8 cellular contexts compared by ENCODE assay signal in genomic region chr14:73645248-73645610, GRCh38. TPM values are rescaled to one million over a fixed set of nuclear protein-coding genes. Genes with fewer than 3 reads are reported as not detected.
DNase-seq lines count a peak whose midpoint lies in the region; ATAC-seq and TF ChIP-seq lines count a peak whose summit lies in the region.

No MANE protein-coding gene starts in this region.

- no peak for ATAC-seq in GM19328 (IDR thresholded peaks at IDR 0.05; ENCODE audit: unreplicated experiment)
- no peak for ATAC-seq in GM19463 (IDR thresholded peaks at IDR 0.05; ENCODE audit: unreplicated experiment)

- intact Hi-C loops in colonic mucosa (cut with DNase I) = loop anchor here (10.0 kb wide), 1 partner anchor 70 kb away; the partner anchor contains the start of gene PNMA1

- H3K4me2 ChIP-seq in BLaER1 treated with 17β-estradiol and CSF1 and Interleukin-3, amounts not matched to agents 10 nM and 100 nM = peak overlapping the region; percentile 81 to 96 (median 94)

- H3K4me1 Mint-ChIP-seq in IgD-negative memory B cell (peaks cover 13 to 23% (median 13%) of the 10 kb centered on the region in 3 donors), nephron (peaks cover 17% of the 10 kb centered on the region)

- peaks cover 9 to 19% (median 16%) of the 10 kb centered on the region in 10 experiments for H3K4me1 ChIP-seq in BLaER1 treated with 17β-estradiol and CSF1 and Interleukin-3, amounts not matched to agents 10 nM and 100 nM
- no peaks in the 10 kb centered on the region for H3K4me1 ChIP-seq in colonic mucosa

- no peak for TF ChIP-seq CTCF in colonic mucosa (IDR thresholded peaks at IDR 0.05)
- no peak for TF ChIP-seq CTCF in nephron (IDR thresholded peaks at IDR 0.05; ENCODE audit: unreplicated experiment in 3 of 3)

- H3K36me3 ChIP-seq in BLaER1 treated with 17β-estradiol and CSF1 and Interleukin-3, amounts not matched to agents 10 nM and 100 nM = no peaks in the 10 kb centered on the region
- H3K36me3 ChIP-seq in colonic mucosa = no peaks in the 10 kb centered on the region

- no peaks in the 10 kb centered on the region for H3K9me3 ChIP-seq in BLaER1 treated with 17β-estradiol and CSF1 and Interleukin-3, amounts not matched to agents 10 nM and 100 nM (replicated peaks in 1 of 11)
- H3K9me3 ChIP-seq in colonic mucosa = no peaks in the 10 kb centered on the region

- H4K20me1 ChIP-seq in BLaER1 treated with 17β-estradiol and CSF1 and Interleukin-3, amounts not matched to agents 10 nM and 100 nM = no peaks in the 10 kb centered on the region

- H3K4me3 ChIP-seq in BLaER1 treated with 17β-estradiol and CSF1 and Interleukin-3, amounts not matched to agents 10 nM and 100 nM = peak overlapping the region; percentile 71 to 94 (median 82)
- H3K4me3 ChIP-seq in colonic mucosa = peak overlapping the region; percentile 83

- H3K36me3 Mint-ChIP-seq in IgD-negative memory B cell (no peaks in the 10 kb centered on the region), nephron (ENCODE audit: low read depth) (no peaks in the 10 kb centered on the region)

- H3K9me3 Mint-ChIP-seq in IgD-negative memory B cell (no peaks in the 10 kb centered on the region), nephron (no peaks in the 10 kb centered on the region)

- peak overlapping the region; percentile 70 to 89 (median 81) for H3K9ac ChIP-seq in BLaER1 treated with 17β-estradiol and CSF1 and Interleukin-3, amounts not matched to agents 10 nM and 100 nM
- H3K9ac ChIP-seq in colonic mucosa (ENCODE audit: low read depth in 2 of 2, low read length in 2 of 2) = peak overlapping the region; percentile 71 to 87

- H3K27me3 ChIP-seq in BLaER1 treated with 17β-estradiol and CSF1 and Interleukin-3, amounts not matched to agents 10 nM and 100 nM = no peaks in the 10 kb centered on the region
- no peaks in the 10 kb centered on the region for H3K27me3 ChIP-seq in colonic mucosa

- DNase-seq in colonic mucosa = no peak
- no peak for DNase-seq in stimulated activated CD4-positive, alpha-beta T cell treated with anti-CD3 and anti-CD28 coated beads, Interleukin-1b, Interleukin-23, amount 100 ng/mL, for 48 hours
- no peak for DNase-seq in glomerular visceral epithelial cell (ENCODE audit: extremely low spot score)

- H3K27me3 Mint-ChIP-seq in IgD-negative memory B cell (no peaks in the 10 kb centered on the region), nephron (ENCODE audit: low read depth) (no peaks in the 10 kb centered on the region)

- H3K27ac Mint-ChIP-seq in IgD-negative memory B cell = peak overlapping the region; percentile 66 to 97 (median 97)
- H3K27ac Mint-ChIP-seq in nephron = peak overlapping the region; percentile 96 to 99 (median 96)

- H3K4me3 Mint-ChIP-seq in IgD-negative memory B cell (peak overlapping the region; percentile 83 to 98 (median 97)), nephron (peak overlapping the region; percentile 93 to 95 (median 94))

- H3K27ac ChIP-seq in BLaER1 treated with 17β-estradiol and CSF1 and Interleukin-3, amounts not matched to agents 10 nM and 100 nM = peak overlapping the region; percentile 67 to 82 (median 79); a peak in 20 of 22 replicates
- peak overlapping the region; percentile 88 for H3K27ac ChIP-seq in colonic mucosa

RNA-seq across cellular contexts. Expression of gene DNAL1, which starts 0.4 kb away (rescaled TPM):
- polyA plus RNA-seq in IgD-negative memory B cell = 3.9 TPM
- 1 to 10 TPM; 8.1 to 8.3 TPM for total RNA-seq in colonic mucosa

RNA-seq across cellular contexts. Expression of gene ACOT6, which starts 32.9 kb away (rescaled TPM):
- polyA plus RNA-seq in IgD-negative memory B cell = not detected
- not detected for total RNA-seq in colonic mucosa

RNA-seq across cellular contexts. Expression of gene ACOT4, which starts 53.6 kb away (rescaled TPM):
- polyA plus RNA-seq in IgD-negative memory B cell = 2.4 TPM
- total RNA-seq in colonic mucosa = 1 to 10 TPM; 2.9 to 3.3 TPM
